22 cellular contexts compared by ENCODE assay signal in genomic region chr15:88908123-88908522, GRCh38. TPM values are rescaled to one million over a fixed set of nuclear protein-coding genes. Genes with fewer than 3 reads are reported as not detected.
A peak's percentile ranks its signal among the peaks of the same experiment; 100 is the strongest.
DNase-seq lines count a peak whose midpoint lies in the region; ATAC-seq, FAIRE-seq and TF ChIP-seq lines count a peak whose summit lies in the region.
"Had no signal": no experiment of that assay in that cellular context is flagged by ENCODE, and none has a peak within 500 bp of the region (broad histone marks: within the 10 kb centered on the region; RNA-seq: fewer than 3 reads in every experiment).

No MANE protein-coding gene starts in this region.

- H3K9ac ChIP-seq in H1 (replicated peaks in 1 of 4; ENCODE audit: extremely low read depth in 1 of 4, low read depth in 3 of 4, low read length in 3 of 4) = no peak overlapping the region; a peak in 1 of 7 replicates
- H3K9ac ChIP-seq: KMS-11 had no signal

- H3K4me3 Mint-ChIP-seq in activated CD4-positive, alpha-beta T cell treated with anti-CD3 and anti-CD28 coated beads, Interleukin-2, amount 10 ng/mL, durations not matched to agents 7 days and 5 days = no peak overlapping the region
- no peak overlapping the region for H3K4me3 Mint-ChIP-seq in stimulated activated effector memory CD8-positive, alpha-beta T cell treated with anti-CD3 and anti-CD28 coated beads, Interleukin-12 subunit alpha, Interleukin-12 subunit beta, amount 100 ng/mL, for 72 hours
- H3K4me3 Mint-ChIP-seq: mesothelial cell of epicardium; stimulated activated naive B cell treated with anti-CD40 and anti-IgM and Interleukin-4, amounts not matched to agents 10 μg/mL and 1 μg/mL and 100 μg/mL, for 72 hours had no signal

- H3K4me3 ChIP-seq in H7 (ENCODE audit: insufficient read depth, low read depth, low read length) = no peak overlapping the region
- no peak overlapping the region; a peak in 1 of 8 replicates for H3K4me3 ChIP-seq in H1 (ENCODE audit: extremely low read depth in 1 of 4, insufficient read depth in 2 of 4, low read depth in 3 of 4, low read length in 4 of 4)
- H3K4me3 ChIP-seq in stomach = no peak overlapping the region
- H3K4me3 ChIP-seq in esophagus squamous epithelium = no peak overlapping the region
- H3K4me3 ChIP-seq: BLaER1 treated with 17β-estradiol and CSF1 and Interleukin-3, amounts not matched to agents 10 nM and 100 nM; SK-N-MC; transverse colon had no signal

- H3K4me2 ChIP-seq in H1 (ENCODE audit: insufficient read depth in 1 of 2, low read depth in 2 of 2, low read length in 2 of 2) = peak overlapping the region in 1 of 2 experiments; percentile 70; a peak in 2 of 4 replicates
- H3K4me2 ChIP-seq: KMS-11 had no signal

- POLR2A ChIA-PET in activated CD4-positive, alpha-beta T cell treated with anti-CD3 and anti-CD28 coated beads, Interleukin-2, amount 10 ng/mL, durations not matched to agents 7 days and 5 days (lab: Charles Lee) = no interaction called here
- POLR2A ChIA-PET in H1 (lab: Charles Lee; ENCODE audit: partially characterized antibody) = interaction anchor here (0.5 to 27.2 kb wide), 13 partner anchors 12 to 243 kb away, joined by 3 to 607 read pairs (median 3); partner anchors contain the start of gene HAPLN3

- H3K23ac ChIP-seq in H1 (ENCODE audit: insufficient read length) = no peak overlapping the region

- H2AK5ac ChIP-seq in H1 (ENCODE audit: low read depth, low read length) = no peak overlapping the region

- H4K91ac ChIP-seq in H1 (replicated peaks; ENCODE audit: insufficient read length, low read length) = no peak overlapping the region

- peak overlapping the region; percentile 81 for H4K8ac ChIP-seq in H1 (ENCODE audit: extremely low read depth, insufficient read depth, low read length)

- no peak for FAIRE-seq in H1 (lab: Jason Lieb, UNC)
- FAIRE-seq: A204.1 had no signal

- WGBS in H1 (ENCODE audit: extremely low coverage in 1 of 2, insufficient coverage in 1 of 2, insufficient read length in 1 of 2, insufficient replicate concordance in 2 of 2, low coverage in 1 of 2, low lambda C conversion rate in 2 of 2, missing lambda C conversion rate in 1 of 2), 2 experiments = 89% methylated on average over 12 of the region's 12 CpGs; no CpG with 5 or more reads in 1 of the 2 experiments
- WGBS in stomach, 5 donors = 84 to 96% (median 91%) methylated on average over 12 of the region's 12 CpGs
- WGBS in esophagus squamous epithelium, 2 donors = 85 to 86% methylated on average over 4 to 11 of the region's 12 CpGs

- no peak overlapping the region for H2BK15ac ChIP-seq in H1 (ENCODE audit: low read length)

- no peak for TF ChIP-seq RAD21 in H1 (IDR thresholded peaks at IDR 0.05 in 1 of 2, conservative IDR thresholded peaks at IDR 0.05 in 1 of 2; ENCODE audit: low read depth in 2 of 2, low read length in 2 of 2)

- intact Hi-C loops in stomach (cut with DNase I; ENCODE audit: low total_unique reads) = loop anchor here (10.0 kb wide), 1 partner anchor 277 kb away; no protein-coding TSS in a partner anchor
- intact Hi-C loops in esophagus squamous epithelium (cut with DNase I) = loop anchor here (5.0 to 10.0 kb wide), 2 partner anchors 109 to 267 kb away; no protein-coding TSS in a partner anchor

- peak overlapping the region; percentile 48; the same call in 1 of the 2 replicates for H3K27ac ChIP-seq in H1 (ENCODE audit: low read depth, low read length)
- H3K27ac ChIP-seq in stomach = peak overlapping the region in 1 of 5 donors; percentile 22
- no peak overlapping the region for H3K27ac ChIP-seq in esophagus squamous epithelium
- H3K27ac ChIP-seq: KMS-11, SK-N-MC, transverse colon had no signal

- H3K4me1 ChIP-seq in H1 (replicated peaks in 1 of 4; ENCODE audit: control insufficient read depth in 3 of 4, insufficient read depth in 4 of 4, low read length in 3 of 4) = peaks cover 2 to 37% (median 28%) of the 10 kb centered on the region in 4 experiments
- peaks cover 9 to 61% (median 31%) of the 10 kb centered on the region in 4 donors for H3K4me1 ChIP-seq in stomach
- H3K4me1 ChIP-seq in esophagus squamous epithelium = peaks cover 7 to 70% (median 51%) of the 10 kb centered on the region in 3 donors

- H3K9me3 Mint-ChIP-seq in activated CD4-positive, alpha-beta T cell treated with anti-CD3 and anti-CD28 coated beads, Interleukin-2, amount 10 ng/mL, durations not matched to agents 7 days and 5 days = no peaks in the 10 kb centered on the region
- H3K9me3 Mint-ChIP-seq in stimulated activated effector memory CD8-positive, alpha-beta T cell treated with anti-CD3 and anti-CD28 coated beads, Interleukin-12 subunit alpha, Interleukin-12 subunit beta, amount 100 ng/mL, for 72 hours = no peaks in the 10 kb centered on the region
- H3K9me3 Mint-ChIP-seq: mesothelial cell of epicardium; stimulated activated naive B cell treated with anti-CD40 and anti-IgM and Interleukin-4, amounts not matched to agents 10 μg/mL and 1 μg/mL and 100 μg/mL, for 72 hours had no signal

- no peak for ATAC-seq in stimulated activated effector memory CD8-positive, alpha-beta T cell treated with anti-CD3 and anti-CD28 coated beads, Interleukin-12 subunit alpha, Interleukin-12 subunit beta, amount 100 ng/mL, for 72 hours
- ATAC-seq: gastroesophageal sphincter; stimulated activated naive B cell treated with anti-CD40 and anti-IgM and Interleukin-4, amounts not matched to agents 10 μg/mL and 1 μg/mL and 100 μg/mL, for 72 hours had no signal

- H3K27me3 ChIP-seq in H7 (ENCODE audit: control insufficient read depth, insufficient read depth, low read length) (no peaks in the 10 kb centered on the region), H1 (replicated peaks in 1 of 4; ENCODE audit: control insufficient read depth in 3 of 4, extremely low read depth in 1 of 4, insufficient read depth in 3 of 4, low read length in 3 of 4) (no peaks in the 10 kb centered on the region), stomach (no peaks in the 10 kb centered on the region), esophagus squamous epithelium (no peaks in the 10 kb centered on the region)
- H3K27me3 ChIP-seq: BLaER1 treated with 17β-estradiol and CSF1 and Interleukin-3, amounts not matched to agents 10 nM and 100 nM; gastroesophageal sphincter; transverse colon had no signal

- H3K18ac ChIP-seq in H1 (ENCODE audit: extremely low read depth, low read length) = peak overlapping the region; percentile 19; the same call in 1 of the 2 replicates

- H3K36me3 Mint-ChIP-seq in activated CD4-positive, alpha-beta T cell treated with anti-CD3 and anti-CD28 coated beads, Interleukin-2, amount 10 ng/mL, durations not matched to agents 7 days and 5 days (ENCODE audit: low read depth) = peaks cover 29% of the 10 kb centered on the region
- H3K36me3 Mint-ChIP-seq in stimulated activated effector memory CD8-positive, alpha-beta T cell treated with anti-CD3 and anti-CD28 coated beads, Interleukin-12 subunit alpha, Interleukin-12 subunit beta, amount 100 ng/mL, for 72 hours = no peaks in the 10 kb centered on the region
- H3K36me3 Mint-ChIP-seq: stimulated activated naive B cell treated with anti-CD40 and anti-IgM and Interleukin-4, amounts not matched to agents 10 μg/mL and 1 μg/mL and 100 μg/mL, for 72 hours had no signal

- TF ChIP-seq CTCF in H1 (IDR thresholded peaks at IDR 0.05; ENCODE audit: control extremely low read depth in 1 of 3, insufficient read depth in 1 of 3, low read depth in 1 of 3, low read length in 3 of 3) (no peak), stomach (IDR thresholded peaks at IDR 0.05) (no peak), esophagus squamous epithelium (IDR thresholded peaks at IDR 0.05) (no peak)

- H3K9me3 ChIP-seq in H1 (ENCODE audit: insufficient read depth in 2 of 2, low read depth in 1 of 2, low read length in 1 of 2) (no peaks in the 10 kb centered on the region), stomach (no peaks in the 10 kb centered on the region), esophagus squamous epithelium (no peaks in the 10 kb centered on the region)
- H3K9me3 ChIP-seq: BLaER1 treated with 17β-estradiol and CSF1 and Interleukin-3, amounts not matched to agents 10 nM and 100 nM; gastroesophageal sphincter; transverse colon had no signal

- H3K14ac ChIP-seq in H1 (ENCODE audit: insufficient read length) = no peak overlapping the region

- H3K79me2 ChIP-seq in H1 (ENCODE audit: control insufficient read depth in 1 of 2, insufficient read depth in 2 of 2, low read length in 2 of 2) = peaks cover 11 to 81% of the 10 kb centered on the region in 2 experiments

- no peak overlapping the region for H2BK20ac ChIP-seq in H1 (ENCODE audit: low read length)

- peaks cover 47 to 57% of the 10 kb centered on the region in 2 experiments for H4K20me1 ChIP-seq in H1 (replicated peaks in 1 of 2; ENCODE audit: control insufficient read depth in 1 of 2, insufficient read depth in 2 of 2, low read length in 2 of 2)

- H3K36me3 ChIP-seq in H7 (replicated peaks; ENCODE audit: control insufficient read depth, insufficient read depth, low read length) (peaks cover 73% of the 10 kb centered on the region), H1 (ENCODE audit: control insufficient read depth in 2 of 4, insufficient read depth in 4 of 4, low read length in 3 of 4) (peaks cover 58 to 87% (median 74%) of the 10 kb centered on the region in 4 experiments), stomach (peaks cover 12 to 59% (median 38%) of the 10 kb centered on the region in 4 donors), esophagus squamous epithelium (peaks cover 14 to 70% (median 24%) of the 10 kb centered on the region in 3 donors)
- H3K36me3 ChIP-seq: transverse colon had no signal

- no peak for TF ChIP-seq EP300 in H1 (IDR thresholded peaks at IDR 0.05; ENCODE audit: borderline replicate concordance in 1 of 2, low read depth in 2 of 2, low read length in 2 of 2)
- TF ChIP-seq EP300 in stomach (IDR thresholded peaks at IDR 0.05) = no peak

- no peak overlapping the region for H2BK120ac ChIP-seq in H1 (replicated peaks; ENCODE audit: low read depth, low read length)

- peak overlapping the region; percentile 39 for H3K27ac Mint-ChIP-seq in activated CD4-positive, alpha-beta T cell treated with anti-CD3 and anti-CD28 coated beads, Interleukin-2, amount 10 ng/mL, durations not matched to agents 7 days and 5 days
- H3K27ac Mint-ChIP-seq in stimulated activated effector memory CD8-positive, alpha-beta T cell treated with anti-CD3 and anti-CD28 coated beads, Interleukin-12 subunit alpha, Interleukin-12 subunit beta, amount 100 ng/mL, for 72 hours = peak overlapping the region; percentile 46
- H3K27ac Mint-ChIP-seq: mesothelial cell of epicardium; stimulated activated naive B cell treated with anti-CD40 and anti-IgM and Interleukin-4, amounts not matched to agents 10 μg/mL and 1 μg/mL and 100 μg/mL, for 72 hours had no signal

- TF ChIP-seq POLR2A in H1 (IDR thresholded peaks at IDR 0.05; ENCODE audit: control extremely low read depth in 1 of 2, low read depth in 2 of 2, low read length in 2 of 2) (no peak), stomach (IDR thresholded peaks at IDR 0.05) (no peak), esophagus squamous epithelium (IDR thresholded peaks at IDR 0.05) (no peak)

- peaks cover 42% of the 10 kb centered on the region for H3K4me1 Mint-ChIP-seq in activated CD4-positive, alpha-beta T cell treated with anti-CD3 and anti-CD28 coated beads, Interleukin-2, amount 10 ng/mL, durations not matched to agents 7 days and 5 days
- H3K4me1 Mint-ChIP-seq in stimulated activated effector memory CD8-positive, alpha-beta T cell treated with anti-CD3 and anti-CD28 coated beads, Interleukin-12 subunit alpha, Interleukin-12 subunit beta, amount 100 ng/mL, for 72 hours = peaks cover 23% of the 10 kb centered on the region

- H3K56ac ChIP-seq in H1 (replicated peaks; ENCODE audit: insufficient read length, low read depth, low read length) = no peak overlapping the region

- H3K27me3 Mint-ChIP-seq in activated CD4-positive, alpha-beta T cell treated with anti-CD3 and anti-CD28 coated beads, Interleukin-2, amount 10 ng/mL, durations not matched to agents 7 days and 5 days = no peaks in the 10 kb centered on the region
- H3K27me3 Mint-ChIP-seq: stimulated activated naive B cell treated with anti-CD40 and anti-IgM and Interleukin-4, amounts not matched to agents 10 μg/mL and 1 μg/mL and 100 μg/mL, for 72 hours had no signal

- no peak overlapping the region for H4K5ac ChIP-seq in H1 (ENCODE audit: insufficient read length, low read depth, low read length)

- H2AFZ ChIP-seq in H1 (ENCODE audit: low read length) = no peak overlapping the region

- CTCF ChIA-PET in activated CD4-positive, alpha-beta T cell treated with anti-CD3 and anti-CD28 coated beads, Interleukin-2, amount 10 ng/mL, durations not matched to agents 7 days and 5 days (lab: Charles Lee) = interaction anchor here (0.8 to 1.7 kb wide), 3 partner anchors 8 to 13 kb away, joined by 3 to 10 read pairs (median 3); partner anchors contain the start of gene HAPLN3
- CTCF ChIA-PET in H1 (lab: Charles Lee; ENCODE audit: partially characterized antibody) = interaction anchor here (0.6 to 2.0 kb wide), 12 partner anchors 11 to 238 kb away, joined by 3 to 8 read pairs (median 4); no protein-coding TSS in a partner anchor

- H2BK5ac ChIP-seq in H1 (ENCODE audit: low read depth, low read length) = peak overlapping the region; percentile 52

- no peak for DNase-seq in activated CD4-positive, alpha-beta T cell treated with anti-CD3 and anti-CD28 coated beads, Interleukin-2, amount 10 ng/mL, durations not matched to agents 7 days and 5 days
- no peak for DNase-seq in activated CD4-positive, alpha-beta T cell treated with anti-CD3 and anti-CD28 coated beads for 4 hours
- DNase-seq in H7 (peak; percentile 21), H1 (ENCODE audit: low read depth in 1 of 2, low spot score in 2 of 2) (no peak), stomach (no peak), GF-D8 (lab: John Stamatoyannopoulos, UW) (no peak), esophagus squamous epithelium (lab: John Stamatoyannopoulos, UW) (no peak)
- DNase-seq in stimulated activated effector memory CD8-positive, alpha-beta T cell treated with anti-CD3 and anti-CD28 coated beads, Interleukin-12 subunit alpha, Interleukin-12 subunit beta, amount 100 ng/mL, for 72 hours (ENCODE audit: low spot score in 2 of 2) = no peak
- DNase-seq: activated CD4-positive, alpha-beta T cell treated with anti-CD3 and anti-CD28 coated beads for 1 hour; DMS53; NCI-H187 treated with DMSO at 0.1 percent for 48 hours; NCI-H2227 treated with DMSO at 0.1 percent for 48 hours; retina; stimulated activated CD4-positive, alpha-beta T cell treated with anti-CD3 and anti-CD28 coated beads, Interleukin-15, amount 100 ng/mL, for 24 hours; stimulated activated naive B cell treated with anti-CD40 and anti-IgM and Interleukin-4, amounts not matched to agents 10 μg/mL and 1 μg/mL and 100 μg/mL, for 72 hours; transverse colon had no signal

- peaks cover 9% of the 10 kb centered on the region; the same call in 1 of the 2 replicates for H3K23me2 ChIP-seq in H1 (ENCODE audit: low read depth, low read length)

- H3K79me1 ChIP-seq in H1 (ENCODE audit: low read depth, low read length) = peaks cover 31% of the 10 kb centered on the region

- H2BK12ac ChIP-seq in H1 (ENCODE audit: low read depth, low read length) = no peak overlapping the region

- H3K4ac ChIP-seq in H1 (replicated peaks; ENCODE audit: insufficient read length, low read depth, low read length) = no peak overlapping the region

RNA-seq across cellular contexts. Expression of gene MFGE8, which starts 5.1 kb away (rescaled TPM):
- 10 to 100 TPM; 57.9 to 58.5 TPM for total RNA-seq in activated CD4-positive, alpha-beta T cell treated with anti-CD3 and anti-CD28 coated beads, Interleukin-2, amount 10 ng/mL, durations not matched to agents 7 days and 5 days
- 151 and 182 TPM in 2 replicates for total RNA-seq in H7 (2014; rRNA removed; shearing (Covaris generic))
- 1,211 and 1,237 TPM in 2 replicates for total RNA-seq in H1 (2021; fragmentation: NEBNext Ultra II Directional; extraction: Animal tissue kit (Norgen Biotek cat#: 25700))
- polyA plus RNA-seq in H1 (2011; rRNA removed) (2,117 and 2,643 TPM in 2 replicates), stomach (10 to 100 TPM; 39.3 to 62.2 (median 46.8) TPM)
- polyA plus RNA-seq in H1 (2011; cell fraction: cytosol; rRNA removed) = 1,895 TPM
- polyA plus RNA-seq in H1 (2011; cell fraction: nucleus; rRNA removed) = 4,441 TPM
- 1,613 to 2,038 TPM (median 1,926 TPM) in 4 replicates for polyA plus RNA-seq in H1 (2012, experiment 1 of 2)
- polyA plus RNA-seq in H1 (2012, experiment 2 of 2) = 1,448 TPM
- polyA plus RNA-seq in H1 (2013, experiment 1 of 2) = 955 TPM
- 930 TPM for polyA plus RNA-seq in H1 (2013, experiment 2 of 2)
- polyA minus RNA-seq in H1 (2011; rRNA and poly(A)+ RNA removed) = 1,165 and 1,269 TPM in 2 replicates
- 1,023 TPM for polyA minus RNA-seq in H1 (2011; cell fraction: cytosol; rRNA and poly(A)+ RNA removed)
- 1,091 TPM for polyA minus RNA-seq in H1 (2011; cell fraction: nucleus; rRNA and poly(A)+ RNA removed)
- total RNA-seq in stomach (100 to 1,000 TPM in 3 of 5 donors, 10 to 100 TPM in 2; 64.3 to 380 (median 109) TPM), esophagus squamous epithelium (100 to 1,000 TPM in 2 of 4 donors, 10 to 100 TPM in 2; 50.7 to 186 (median 81.7) TPM)

RNA-seq across cellular contexts. Expression of gene HAPLN3, which starts 12.8 kb away (rescaled TPM):
- 10 to 100 TPM; 75.4 to 86.1 TPM for total RNA-seq in activated CD4-positive, alpha-beta T cell treated with anti-CD3 and anti-CD28 coated beads, Interleukin-2, amount 10 ng/mL, durations not matched to agents 7 days and 5 days
- 8.1 and 11.5 TPM in 2 replicates for total RNA-seq in H7 (2014; rRNA removed; shearing (Covaris generic))
- total RNA-seq in H1 (2021; fragmentation: NEBNext Ultra II Directional; extraction: Animal tissue kit (Norgen Biotek cat#: 25700)) = 76.2 and 80.9 TPM in 2 replicates
- polyA plus RNA-seq in H1 (2011; rRNA removed) (79.7 and 115 TPM in 2 replicates), stomach (1 to 10 TPM in 1 of 3 donors, under 1 TPM in 2; 0.61 to 6.4 (median 1.00) TPM)
- 102 TPM for polyA plus RNA-seq in H1 (2011; cell fraction: cytosol; rRNA removed)
- polyA plus RNA-seq in H1 (2011; cell fraction: nucleus; rRNA removed) = 143 TPM
- 49.1 to 81.6 TPM (median 72.4 TPM) in 4 replicates for polyA plus RNA-seq in H1 (2012, experiment 1 of 2)
- 68.3 TPM for polyA plus RNA-seq in H1 (2012, experiment 2 of 2)
- 61.1 TPM for polyA plus RNA-seq in H1 (2013, experiment 1 of 2)
- 63.9 TPM for polyA plus RNA-seq in H1 (2013, experiment 2 of 2)
- 17.3 and 31.2 TPM in 2 replicates for polyA minus RNA-seq in H1 (2011; rRNA and poly(A)+ RNA removed)
- 40.7 TPM for polyA minus RNA-seq in H1 (2011; cell fraction: cytosol; rRNA and poly(A)+ RNA removed)
- 26.8 TPM for polyA minus RNA-seq in H1 (2011; cell fraction: nucleus; rRNA and poly(A)+ RNA removed)
- total RNA-seq in stomach (10 to 100 TPM in 1 of 5 donors, 1 to 10 TPM in 3, not detected in 1; 2.9 to 33.9 (median 7.4) TPM), esophagus squamous epithelium (1 to 10 TPM; 3.1 to 9.4 (median 7.8) TPM)
